Comparison of ENCODE assay signal across 8 cellular contexts in the genomic region with DNA sequence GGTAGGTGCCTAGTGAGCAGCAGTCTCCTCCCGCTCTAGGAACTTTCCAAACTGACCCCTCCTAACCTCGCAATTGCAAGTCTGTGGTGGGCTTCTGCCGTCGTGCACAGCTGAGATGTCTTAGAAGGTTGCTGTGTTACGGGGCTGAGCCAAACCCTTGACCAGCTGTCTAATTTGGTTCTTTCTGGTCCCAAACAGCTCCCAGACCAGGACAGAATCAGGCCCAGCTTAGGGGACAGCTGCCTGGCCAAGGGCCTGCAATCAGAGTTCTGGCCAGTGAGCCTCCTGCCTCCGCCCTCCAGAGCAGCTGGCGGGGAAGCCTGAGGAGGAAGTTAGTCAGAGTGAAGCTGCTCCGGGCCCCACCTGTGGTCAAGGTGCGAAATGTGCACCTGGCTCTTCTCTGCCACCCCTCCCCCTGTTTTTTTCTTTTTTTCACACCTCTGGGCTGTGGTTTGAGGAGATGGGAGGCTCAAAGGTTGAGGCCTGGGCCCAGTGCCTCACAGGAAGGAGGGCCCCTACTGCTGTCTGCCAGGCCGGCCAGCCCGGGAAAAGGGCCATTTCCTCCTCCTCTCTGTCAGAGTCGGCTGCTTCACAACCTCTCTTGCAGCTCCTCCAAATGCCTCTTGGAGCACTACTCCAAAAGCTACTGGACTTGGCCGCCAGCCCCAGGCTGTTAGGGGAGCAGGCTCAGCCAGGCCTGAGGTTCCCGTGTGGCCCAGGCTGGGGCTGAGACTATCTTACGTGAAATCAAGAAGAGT. TPM values are rescaled to one million over a fixed set of nuclear protein-coding genes. Genes with fewer than 3 reads are reported as not detected.
DNase-seq lines count a peak whose midpoint lies in the region; ATAC-seq and TF ChIP-seq lines count a peak whose summit lies in the region.

No MANE protein-coding gene starts in this region.

- H3K9ac ChIP-seq in MM.1S (ENCODE audit: low read length) (peak overlapping the region; percentile 72), colonic mucosa (ENCODE audit: low read depth in 2 of 2, low read length in 2 of 2) (peak overlapping the region; percentile 42 to 77)

- no peak overlapping the region for H3K4me3 ChIP-seq in MM.1S (ENCODE audit: low read length)
- no peak overlapping the region for H3K4me3 ChIP-seq in colonic mucosa
- H3K4me3 ChIP-seq in lower lobe of right lung: no peak overlapping the region

- H3K9me2 ChIP-seq in MM.1S (replicated peaks; ENCODE audit: insufficient read depth, low read length): no peaks in the 10 kb centered on the region

- TF ChIP-seq CTCF in MM.1S (IDR thresholded peaks at IDR 0.05; ENCODE audit: low read length) (no peak), colonic mucosa (IDR thresholded peaks at IDR 0.05) (no peak), lower lobe of right lung (IDR thresholded peaks at IDR 0.05) (peak; percentile 37)

- H3K9me3 ChIP-seq in MM.1S (replicated peaks; ENCODE audit: insufficient read depth, low read length): no peaks in the 10 kb centered on the region
- H3K9me3 ChIP-seq in colonic mucosa: no peaks in the 10 kb centered on the region
- no peaks in the 10 kb centered on the region for H3K9me3 ChIP-seq in lower lobe of right lung

- DNase-seq in GF-D8 (lab: John Stamatoyannopoulos, UW): peak; percentile 32
- peak; percentile 95 for DNase-seq in MM.1S
- DNase-seq in activated CD4-positive, alpha-beta T cell treated with anti-CD3 and anti-CD28 coated beads, Interleukin-2, amount 50 U/mL, for 24 hours (ENCODE audit: low read depth in 1 of 2, low spot score in 1 of 2): peak; percentile 16 to 63
- DNase-seq in colonic mucosa: peak; percentile 85
- DNase-seq in lower lobe of right lung: peak; percentile 81
- peak; percentile 22 to 48 for DNase-seq in stimulated activated CD8-positive, alpha-beta memory T cell treated with anti-CD3 and anti-CD28 coated beads, Interleukin-15, amount 100 ng/mL, for 4 hours (ENCODE audit: low read depth in 2 of 2)
- no peak for DNase-seq in NCI-H2107 (lab: John Stamatoyannopoulos, UW)

- peaks cover 31% of the 10 kb centered on the region for H3F3A ChIP-seq in MM.1S (ENCODE audit: insufficient read depth, low read length)

- intact Hi-C loops in colonic mucosa (cut with DNase I) (no loop called here), lower lobe of right lung (cut with DNase I) (no loop called here)

- H2AFZ ChIP-seq in MM.1S (ENCODE audit: low read length): peak overlapping the region; percentile 30

- H3K4me2 ChIP-seq in MM.1S (ENCODE audit: low read depth, low read length): peak overlapping the region; percentile 58

- peaks cover 6% of the 10 kb centered on the region for H3K79me2 ChIP-seq in MM.1S (ENCODE audit: low read length)

- no peaks in the 10 kb centered on the region for H3K36me3 ChIP-seq in MM.1S (replicated peaks; ENCODE audit: insufficient read depth, low read length)
- no peaks in the 10 kb centered on the region for H3K36me3 ChIP-seq in colonic mucosa
- no peaks in the 10 kb centered on the region for H3K36me3 ChIP-seq in lower lobe of right lung

- H3K27me3 ChIP-seq in MM.1S (replicated peaks; ENCODE audit: insufficient read depth, low read length): no peaks in the 10 kb centered on the region
- H3K27me3 ChIP-seq in colonic mucosa: no peaks in the 10 kb centered on the region
- no peaks in the 10 kb centered on the region for H3K27me3 ChIP-seq in lower lobe of right lung (ENCODE audit: low read depth)

- peaks cover 70% of the 10 kb centered on the region for H3K4me1 ChIP-seq in MM.1S (ENCODE audit: low read length)
- H3K4me1 ChIP-seq in colonic mucosa: no peaks in the 10 kb centered on the region
- H3K4me1 ChIP-seq in lower lobe of right lung: peaks cover 21% of the 10 kb centered on the region

- H3K27ac ChIP-seq in MM.1S (ENCODE audit: low read length) (peak overlapping the region; percentile 97), colonic mucosa (peak overlapping the region; percentile 86), lower lobe of right lung (peak overlapping the region; percentile 76)

- H4K20me1 ChIP-seq in MM.1S (ENCODE audit: insufficient read depth, low read length): no peaks in the 10 kb centered on the region

- ATAC-seq in GM21825 (IDR thresholded peaks at IDR 0.05; ENCODE audit: unreplicated experiment) (peak; percentile 51), lower lobe of right lung (peak; percentile 91 to 93)

RNA-seq across cellular contexts. Expression of gene CXCR3, which starts 4.2 kb away (rescaled TPM):
- total RNA-seq in colonic mucosa: 1 to 10 TPM; 2.1 to 3.9 TPM
- 1.9 TPM for total RNA-seq in lower lobe of right lung

RNA-seq across cellular contexts. Expression of gene GCNA, which starts 44.3 kb away (rescaled TPM):
- total RNA-seq in colonic mucosa: under 1 TPM; 0.85 to 0.99 TPM
- 2.1 TPM for total RNA-seq in lower lobe of right lung
